ENCODE assay signal across 8 cellular contexts in the genomic region with DNA sequence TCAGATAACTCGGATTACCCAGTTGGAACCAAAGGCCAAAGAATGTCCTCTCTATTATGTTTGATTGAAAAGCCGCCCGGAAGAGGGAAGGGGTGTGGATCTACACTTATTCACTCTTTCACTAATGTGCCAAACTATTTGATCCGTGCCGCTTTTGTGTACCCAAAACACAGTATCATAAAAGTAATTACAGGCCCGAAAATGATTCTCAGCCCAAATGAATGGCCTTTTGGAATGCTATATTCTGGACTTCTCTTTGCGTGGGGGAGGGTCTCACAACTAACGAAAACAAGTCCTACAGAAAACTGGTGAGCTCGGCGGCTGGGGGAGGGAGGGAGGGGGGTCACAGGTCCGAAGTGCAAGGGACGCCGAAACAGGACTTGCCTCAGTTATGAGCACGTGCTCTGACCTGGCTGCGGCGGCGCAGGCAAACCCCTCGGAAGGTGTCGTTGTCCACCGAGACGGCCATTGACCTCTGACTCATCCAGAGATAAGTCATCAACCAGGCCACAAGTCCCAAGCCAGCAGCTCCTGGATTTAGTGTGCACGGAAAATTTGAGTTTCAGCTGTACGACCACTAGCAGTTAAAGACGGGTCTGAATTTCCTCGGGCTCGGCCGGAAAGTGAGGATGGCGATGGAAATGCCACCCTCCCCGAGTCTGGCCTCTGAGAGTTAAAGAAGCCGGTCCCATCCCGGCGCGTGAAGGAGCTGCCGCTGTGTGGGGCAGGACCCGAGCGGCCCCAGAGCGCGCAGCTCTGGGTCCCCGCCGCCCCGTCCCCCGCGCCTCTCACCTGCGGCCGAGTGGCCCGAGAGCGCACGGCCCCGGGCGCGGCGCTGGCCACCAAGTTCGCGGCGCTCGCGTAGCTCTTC. TPM values are rescaled to one million over a fixed set of nuclear protein-coding genes. Genes with fewer than 3 reads are reported as not detected.
A peak's percentile ranks its signal among the peaks of the same experiment; 100 is the strongest.
DNase-seq lines count a peak whose midpoint lies in the region; ATAC-seq lines count a peak whose summit lies in the region.

No MANE protein-coding gene starts in this region.

- peak; percentile 52 for ATAC-seq in left ventricle myocardium superior

- peak; percentile 58 for DNase-seq in COLO668 (lab: John Stamatoyannopoulos, UW; ENCODE audit: unreplicated experiment)
- peak; percentile 69 for DNase-seq in HT1080 (ENCODE audit: low read depth)
- DNase-seq in anterior cingulate cortex (lab: John Stamatoyannopoulos, UW), result peak in 39 of 58 donors; percentile 2 to 65 (median 26)
- DNase-seq in left ventricle myocardium superior, result peak; percentile 52
- peak; percentile 54 for DNase-seq in pons (ENCODE audit: low spot score)
- DNase-seq in NCI-H2081 treated with DMSO at 0.1 percent for 48 hours (lab: John Stamatoyannopoulos, UW), result no peak
- DNase-seq in NCI-H1694 treated with DMSO at 0.1 percent for 48 hours (lab: John Stamatoyannopoulos, UW), result no peak
- no peak for DNase-seq in superior temporal gyrus (ENCODE audit: extremely low spot score)

- intact Hi-C loops in left ventricle myocardium superior (cut with micrococcal nuclease), result no loop called here

RNA-seq across cellular contexts. Expression of a gene that starts 0.7 kb away (rescaled TPM):
- 22.6 and 22.7 TPM in 2 replicates for total RNA-seq in HT1080 (2014; rRNA removed; shearing (Covaris generic))
- 17.7 and 20.9 TPM in 2 replicates for polyA plus RNA-seq in HT1080 (2015; cell fraction: cytosol; rRNA removed)
- polyA plus RNA-seq in HT1080 (2015; cell fraction: nucleus; rRNA removed), result 20.7 and 22.2 TPM in 2 replicates
- total RNA-seq in left ventricle myocardium superior, result 107 TPM

RNA-seq across cellular contexts. Expression of a gene that starts 47.7 kb away (rescaled TPM):
- not detected in 2 replicates for total RNA-seq in HT1080 (2014; rRNA removed; shearing (Covaris generic))
- not detected in 2 replicates for polyA plus RNA-seq in HT1080 (2015; cell fraction: cytosol; rRNA removed)
- not detected in 2 replicates for polyA plus RNA-seq in HT1080 (2015; cell fraction: nucleus; rRNA removed)
- not detected for total RNA-seq in left ventricle myocardium superior

Comparison
In these comparisons a context has a peak if more than half of its experiments do, and no peak if none do; other contexts are left out.
1. DNase-seq: peak in COLO668 (single experiment), HT1080 (single experiment), anterior cingulate cortex (39 of 58), left ventricle myocardium superior (single experiment) and pons (single experiment); none in NCI-H2081 treated with DMSO at 0.1 percent for 48 hours (single experiment), NCI-H1694 treated with DMSO at 0.1 percent for 48 hours (single experiment) and superior temporal gyrus (single experiment).